ENCODE assay signal across 11 cellular contexts in the genomic region with DNA sequence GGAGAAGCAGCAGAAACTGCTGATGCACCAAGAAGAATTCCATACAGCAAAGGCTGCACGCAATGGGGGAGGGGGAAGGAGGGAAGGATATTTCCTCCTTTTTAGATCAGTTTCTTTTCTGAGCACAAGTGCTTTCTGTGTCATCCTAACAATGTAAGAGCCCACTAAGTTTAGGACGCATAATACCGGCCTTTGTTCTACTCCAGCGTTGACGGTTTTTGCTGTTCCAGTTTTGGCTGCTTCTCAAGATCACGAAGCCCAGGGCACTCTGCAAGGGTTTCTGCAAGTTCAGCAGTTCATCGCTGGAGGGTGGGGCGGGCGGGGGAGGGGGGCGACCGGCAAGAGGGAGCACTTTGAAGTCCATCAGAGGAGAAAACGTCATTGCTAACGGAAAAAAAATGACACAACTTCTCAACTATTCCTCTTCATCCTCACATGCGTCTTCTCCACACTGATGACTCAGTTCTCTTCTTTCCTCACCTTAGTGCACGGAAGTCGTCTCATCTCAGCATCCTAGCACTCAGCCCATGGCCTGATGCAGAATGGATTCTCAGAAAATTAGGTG. TPM values are rescaled to one million over a fixed set of nuclear protein-coding genes. Genes with fewer than 3 reads are reported as not detected.
DNase-seq lines count a peak whose midpoint lies in the region; ATAC-seq, FAIRE-seq and TF ChIP-seq lines count a peak whose summit lies in the region.
"Had no signal": no experiment of that assay in that cellular context is flagged by ENCODE, and none has a peak within 500 bp of the region (broad histone marks: within the 10 kb centered on the region; RNA-seq: fewer than 3 reads in every experiment).

No MANE protein-coding gene starts in this region.

- 16 to 19% methylated on average over 15 to 16 of the region's 16 CpGs for WGBS in pancreas, 2 donors

- peaks cover 3% of the 10 kb centered on the region for H3K27me3 Mint-ChIP-seq in activated T-helper 1 cell treated with anti-CD3 and anti-CD28 coated beads, Interleukin-12 subunit alpha, Interleukin-12 subunit beta, Interleukin-2, Interleukin-4 antibody, amounts not matched to agents 30 ng/mL and 10 ng/mL and 1 ng/mL, durations not matched to agents 14 hours and 24 hours and 36 hours (ENCODE audit: insufficient read depth)
- H3K27me3 Mint-ChIP-seq: activated naive CD4-positive, alpha-beta T cell treated with anti-CD3 and anti-CD28 coated beads, Interleukin-2, amount 50 U/mL, for 24 hours had no signal

- peaks cover 13% of the 10 kb centered on the region for H3K4me1 Mint-ChIP-seq in activated T-helper 1 cell treated with anti-CD3 and anti-CD28 coated beads, Interleukin-12 subunit alpha, Interleukin-12 subunit beta, Interleukin-2, Interleukin-4 antibody, amounts not matched to agents 30 ng/mL and 10 ng/mL and 1 ng/mL, durations not matched to agents 14 hours and 24 hours and 36 hours (ENCODE audit: low read depth)

- intact Hi-C loops in breast epithelium (cut with DNase I; ENCODE audit: low total_unique reads), result no loop called here
- intact Hi-C loops in mucosa of descending colon (cut with DNase I, micrococcal nuclease), result no loop called here
- intact Hi-C loops in activated T-helper 1 cell treated with anti-CD3 and anti-CD28 coated beads, Interleukin-12 subunit alpha, Interleukin-12 subunit beta, Interleukin-2, Interleukin-4 antibody, amounts not matched to agents 30 ng/mL and 10 ng/mL and 1 ng/mL, durations not matched to agents 14 hours and 24 hours and 36 hours (cut with micrococcal nuclease), result no loop called here
- intact Hi-C loops in pancreas (cut with DNase I), result no loop called here
- intact Hi-C loops in tibial artery (cut with DNase I; ENCODE audit: low total_unique reads), result no loop called here

- TF ChIP-seq CTCF in breast epithelium (IDR thresholded peaks at IDR 0.05), result no peak
- TF ChIP-seq CTCF in mucosa of descending colon (IDR thresholded peaks at IDR 0.05), result no peak
- no peak for TF ChIP-seq CTCF in pancreas (IDR thresholded peaks at IDR 0.05)
- TF ChIP-seq CTCF in tibial artery (IDR thresholded peaks at IDR 0.05), result no peak

- FAIRE-seq in pancreas (lab: Jason Lieb, UNC), result no peak

- H3K27ac ChIP-seq in breast epithelium (peak overlapping the region; percentile 35 to 52), pancreas (no peak overlapping the region), tibial artery (no peak overlapping the region)
- H3K27ac ChIP-seq: KMS-11, neutrophil had no signal

- H3K36me3 ChIP-seq in breast epithelium, result no peaks in the 10 kb centered on the region
- H3K36me3 ChIP-seq in mucosa of descending colon (ENCODE audit: low read depth), result no peaks in the 10 kb centered on the region
- no peaks in the 10 kb centered on the region for H3K36me3 ChIP-seq in pancreas
- H3K36me3 ChIP-seq in tibial artery, result no peaks in the 10 kb centered on the region
- H3K36me3 ChIP-seq: neutrophil had no signal

- H3K9me3 ChIP-seq in breast epithelium, result no peaks in the 10 kb centered on the region
- H3K9me3 ChIP-seq in mucosa of descending colon, result no peaks in the 10 kb centered on the region
- no peaks in the 10 kb centered on the region for H3K9me3 ChIP-seq in pancreas
- no peaks in the 10 kb centered on the region for H3K9me3 ChIP-seq in tibial artery
- H3K9me3 ChIP-seq: neutrophil had no signal

- H3K9me3 Mint-ChIP-seq in activated T-helper 1 cell treated with anti-CD3 and anti-CD28 coated beads, Interleukin-12 subunit alpha, Interleukin-12 subunit beta, Interleukin-2, Interleukin-4 antibody, amounts not matched to agents 30 ng/mL and 10 ng/mL and 1 ng/mL, durations not matched to agents 14 hours and 24 hours and 36 hours, result no peaks in the 10 kb centered on the region
- H3K9me3 Mint-ChIP-seq: activated naive CD4-positive, alpha-beta T cell treated with anti-CD3 and anti-CD28 coated beads, Interleukin-2, amount 50 U/mL, for 24 hours had no signal

- TF ChIP-seq POLR2A in breast epithelium (IDR thresholded peaks at IDR 0.05), result no peak

- peak; percentile 72 for DNase-seq in Ammon's horn (ENCODE audit: low spot score)
- peak; percentile 9 for DNase-seq in LHCN-M2 (ENCODE audit: low read depth)
- no peak for DNase-seq in breast epithelium (ENCODE audit: low spot score in 2 of 2)
- no peak for DNase-seq in mucosa of descending colon
- DNase-seq in NCI-H187 treated with DMSO at 0.1 percent for 48 hours (lab: John Stamatoyannopoulos, UW), result no peak
- DNase-seq in activated T-helper 1 cell treated with anti-CD3 and anti-CD28 coated beads, Interleukin-12 subunit alpha, Interleukin-12 subunit beta, Interleukin-2, Interleukin-4 antibody, amounts not matched to agents 30 ng/mL and 10 ng/mL and 1 ng/mL, durations not matched to agents 14 hours and 24 hours and 36 hours (ENCODE audit: low spot score), result no peak
- DNase-seq in pancreas, result no peak
- DNase-seq in tibial artery, result no peak

- H3K4me3 ChIP-seq in breast epithelium (peak overlapping the region in 2 of 3 donors; percentile 30 to 48), mucosa of descending colon (no peak overlapping the region), pancreas (no peak overlapping the region), tibial artery (no peak overlapping the region)

- H3K27me3 ChIP-seq in breast epithelium (no peaks in the 10 kb centered on the region), pancreas (no peaks in the 10 kb centered on the region), tibial artery (no peaks in the 10 kb centered on the region)

- H3K27ac Mint-ChIP-seq in activated T-helper 1 cell treated with anti-CD3 and anti-CD28 coated beads, Interleukin-12 subunit alpha, Interleukin-12 subunit beta, Interleukin-2, Interleukin-4 antibody, amounts not matched to agents 30 ng/mL and 10 ng/mL and 1 ng/mL, durations not matched to agents 14 hours and 24 hours and 36 hours, result no peak overlapping the region

- ATAC-seq in mucosa of descending colon (peak; percentile 52), pancreas (no peak)

- H3K4me3 Mint-ChIP-seq in activated T-helper 1 cell treated with anti-CD3 and anti-CD28 coated beads, Interleukin-12 subunit alpha, Interleukin-12 subunit beta, Interleukin-2, Interleukin-4 antibody, amounts not matched to agents 30 ng/mL and 10 ng/mL and 1 ng/mL, durations not matched to agents 14 hours and 24 hours and 36 hours, result no peak overlapping the region
- H3K4me3 Mint-ChIP-seq: activated naive CD4-positive, alpha-beta T cell treated with anti-CD3 and anti-CD28 coated beads, Interleukin-2, amount 50 U/mL, for 24 hours had no signal

- H3K4me1 ChIP-seq in breast epithelium, result no peaks in the 10 kb centered on the region
- no peaks in the 10 kb centered on the region for H3K4me1 ChIP-seq in mucosa of descending colon (ENCODE audit: low read depth)
- H3K4me1 ChIP-seq in pancreas, result no peaks in the 10 kb centered on the region
- H3K4me1 ChIP-seq in tibial artery, result peaks cover 0 to 5% (median 2%) of the 10 kb centered on the region in 4 donors

- no peaks in the 10 kb centered on the region for H3K36me3 Mint-ChIP-seq in activated T-helper 1 cell treated with anti-CD3 and anti-CD28 coated beads, Interleukin-12 subunit alpha, Interleukin-12 subunit beta, Interleukin-2, Interleukin-4 antibody, amounts not matched to agents 30 ng/mL and 10 ng/mL and 1 ng/mL, durations not matched to agents 14 hours and 24 hours and 36 hours (ENCODE audit: low read depth)
- H3K36me3 Mint-ChIP-seq: activated naive CD4-positive, alpha-beta T cell treated with anti-CD3 and anti-CD28 coated beads, Interleukin-2, amount 50 U/mL, for 24 hours had no signal

RNA-seq across cellular contexts. Expression of gene FAM178B, which starts 8.7 kb away (rescaled TPM):
- total RNA-seq in LHCN-M2 (2014; rRNA removed) (1.7 and 5.3 TPM in 2 replicates), breast epithelium (1 to 10 TPM in 1 of 3 donors, not detected in 2; 1.3 TPM), mucosa of descending colon (under 1 TPM; 0.20 to 0.98 (median 0.63) TPM), pancreas (not detected)
- polyA plus RNA-seq in LHCN-M2 (2012), result 1.8 TPM
- not detected in 2 replicates for total RNA-seq in activated T-helper 1 cell treated with anti-CD3 and anti-CD28 coated beads, Interleukin-12 subunit alpha, Interleukin-12 subunit beta, Interleukin-2, Interleukin-4 antibody, amounts not matched to agents 30 ng/mL and 10 ng/mL and 1 ng/mL, durations not matched to agents 14 hours and 24 hours and 36 hours
- not detected for polyA plus RNA-seq in pancreas

Comparison
In these comparisons a context has a peak if more than half of its experiments do, and no peak if none do; other contexts are left out.
1. DNase-seq: peak in Ammon's horn (single experiment) and LHCN-M2 (single experiment); none in breast epithelium (0 of 2), mucosa of descending colon (0 of 3), NCI-H187 treated with DMSO at 0.1 percent for 48 hours (single experiment), activated T-helper 1 cell treated with anti-CD3 and anti-CD28 coated beads, Interleukin-12 subunit alpha, Interleukin-12 subunit beta, Interleukin-2, Interleukin-4 antibody, amounts not matched to agents 30 ng/mL and 10 ng/mL and 1 ng/mL, durations not matched to agents 14 hours and 24 hours and 36 hours (single experiment), pancreas (0 of 6) and tibial artery (0 of 2).
2. H3K27ac ChIP-seq: peak in breast epithelium (2 of 2); none in pancreas (0 of 4) and tibial artery (0 of 2).
3. H3K4me3 ChIP-seq: peak in breast epithelium (2 of 3); none in mucosa of descending colon (single experiment), pancreas (0 of 4) and tibial artery (0 of 2).